Comparison of ENCODE assay signal across 8 cellular contexts in the genomic region with DNA sequence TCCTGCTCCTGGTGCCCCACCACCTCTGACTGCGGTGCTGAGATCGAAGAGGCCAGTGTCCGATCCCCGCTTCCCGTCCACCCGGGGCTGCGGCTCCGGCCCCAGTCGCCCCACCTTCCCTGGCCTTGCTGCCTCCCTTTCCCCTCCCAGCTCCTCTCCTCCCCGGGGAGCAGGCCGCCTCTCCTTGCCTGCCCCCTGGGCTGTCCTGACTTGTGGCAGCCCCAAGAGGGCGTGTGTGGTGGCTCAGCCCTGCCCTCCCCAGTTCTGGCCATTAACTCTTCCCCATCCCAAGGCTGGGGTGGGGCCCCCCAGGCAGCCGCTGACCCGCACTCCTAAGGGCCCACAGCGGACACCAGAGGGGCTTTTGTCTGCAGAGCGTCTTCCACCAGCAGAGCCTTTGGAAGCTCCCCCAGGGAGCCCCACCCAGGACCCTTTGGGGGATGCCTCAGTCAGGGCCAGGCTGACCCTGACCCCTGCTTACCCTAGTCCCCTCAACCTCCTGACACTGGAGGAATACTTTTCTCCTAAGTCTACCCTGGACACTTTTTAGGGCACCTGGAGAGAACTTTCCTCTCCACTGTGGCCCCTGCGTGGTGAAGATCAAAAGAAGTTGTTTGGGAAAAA. TPM values are rescaled to one million over a fixed set of nuclear protein-coding genes. Genes with fewer than 3 reads are reported as not detected.
DNase-seq lines count a peak whose midpoint lies in the region; ATAC-seq and TF ChIP-seq lines count a peak whose summit lies in the region.

No MANE protein-coding gene starts in this region.

- TF ChIP-seq CTCF in Peyer's patch (IDR thresholded peaks at IDR 0.05) (peak in 4 of 6 experiments; percentile 27 to 41 (median 32)), choroid plexus epithelial cell (conservative IDR thresholded peaks at IDR 0.05; ENCODE audit: low read depth, low read length) (peak; percentile 37), lung (IDR thresholded peaks at IDR 0.05; ENCODE audit: control extremely low read depth, extremely low read depth) (no peak), vagina (IDR thresholded peaks at IDR 0.05) (peak in 1 of 3 experiments; percentile 23)

- TF ChIP-seq POLR2A in Peyer's patch (IDR thresholded peaks at IDR 0.05) (no peak), vagina (IDR thresholded peaks at IDR 0.05) (no peak)

- H3K27ac ChIP-seq in Peyer's patch (peak overlapping the region in 1 of 4 donors; percentile 47), lung (ENCODE audit: low read depth in 1 of 2, low read length in 1 of 2) (peak overlapping the region in 1 of 2 donors; percentile 12), vagina (peak overlapping the region; percentile 40)

- peak; percentile 78 for ATAC-seq in Right ventricle myocardium inferior
- ATAC-seq in HG02763 (IDR thresholded peaks at IDR 0.05; ENCODE audit: unreplicated experiment): peak; percentile 50
- peak; percentile 68 for ATAC-seq in lung (ENCODE audit: insufficient read depth, low FRiP score)

- H3K4me1 ChIP-seq in Peyer's patch: peaks cover 0 to 21% (median 12%) of the 10 kb centered on the region in 4 donors
- H3K4me1 ChIP-seq in lung (ENCODE audit: control insufficient read depth in 2 of 2, insufficient read depth in 2 of 2, low read length in 2 of 2): peaks cover 0 to 12% of the 10 kb centered on the region in 2 donors
- H3K4me1 ChIP-seq in vagina: peaks cover 22% of the 10 kb centered on the region

- intact Hi-C loops in Right ventricle myocardium inferior (cut with DNase I): loop anchor here (2.0 kb wide), 1 partner anchor 128 kb away; no protein-coding TSS in a partner anchor
- intact Hi-C loops in cardiac septum (cut with DNase I): loop anchor here (2.0 kb wide), 1 partner anchor 20 kb away; no protein-coding TSS in a partner anchor
- intact Hi-C loops in vagina (cut with DNase I): no loop called here

- WGBS in lung, 2 donors: 19 to 20% methylated on average over 17 of the region's 17 CpGs

- no peaks in the 10 kb centered on the region for H3K9me3 ChIP-seq in Peyer's patch
- no peaks in the 10 kb centered on the region for H3K9me3 ChIP-seq in lung (ENCODE audit: control insufficient read depth in 2 of 2, insufficient read depth in 1 of 2, low read length in 1 of 2)
- H3K9me3 ChIP-seq in vagina: no peaks in the 10 kb centered on the region

- H3K27me3 ChIP-seq in Peyer's patch (no peaks in the 10 kb centered on the region), lung (ENCODE audit: control insufficient read depth, insufficient read depth) (no peaks in the 10 kb centered on the region), vagina (no peaks in the 10 kb centered on the region)

- H3K36me3 ChIP-seq in Peyer's patch (no peaks in the 10 kb centered on the region), lung (ENCODE audit: control insufficient read depth in 2 of 2, insufficient read depth in 2 of 2, low read length in 2 of 2) (no peaks in the 10 kb centered on the region), vagina (no peaks in the 10 kb centered on the region)

- DNase-seq in Right ventricle myocardium inferior (ENCODE audit: missing footprints) (no peak), cardiac septum (ENCODE audit: low spot score) (no peak), Peyer's patch (peak in 2 of 3 donors; percentile 38 to 60), choroid plexus epithelial cell (ENCODE audit: low read depth) (peak; percentile 16), lung (ENCODE audit: low spot score) (no peak), vagina (ENCODE audit: extremely low spot score in 2 of 2) (no peak), SKM-1 treated with dmso at 0.1 percent for 144 hours (lab: John Stamatoyannopoulos, UW; ENCODE audit: unreplicated experiment) (no peak)

- H3K4me3 ChIP-seq in Peyer's patch (peak overlapping the region; percentile 37 to 59 (median 56)), choroid plexus epithelial cell (ENCODE audit: low read depth, low read length) (no peak overlapping the region), lung (peak overlapping the region; percentile 25), vagina (peak overlapping the region; percentile 48 to 54)

RNA-seq across cellular contexts. Expression of a gene that starts 16.7 kb away (rescaled TPM):
- total RNA-seq in Right ventricle myocardium inferior: 1.6 TPM
- 0.73 TPM for total RNA-seq in cardiac septum
- 1 to 10 TPM in 1 of 4 donors, not detected in 3; 1.2 TPM for total RNA-seq in Peyer's patch
- 1 to 10 TPM in 1 of 2 donors, under 1 TPM in 1; 0.31 to 4.8 TPM for total RNA-seq in lung
- polyA plus RNA-seq in lung: 1 to 10 TPM; 1.5 to 1.8 TPM
- total RNA-seq in vagina: 2.0 TPM

RNA-seq across cellular contexts. Expression of a gene that starts 38.5 kb away (rescaled TPM):
- total RNA-seq in Right ventricle myocardium inferior (6.4 TPM), cardiac septum (2.0 TPM), Peyer's patch (10 to 100 TPM in 3 of 4 donors, 1 to 10 TPM in 1; 4.6 to 19.0 (median 11.2) TPM), lung (10 to 100 TPM; 18.5 to 18.7 TPM), vagina (22.6 TPM)
- polyA plus RNA-seq in lung: 10 to 100 TPM; 10.3 to 14.8 TPM

RNA-seq across cellular contexts. Expression of a gene that starts 50.1 kb away (rescaled TPM):
- total RNA-seq in Right ventricle myocardium inferior (22.4 TPM), cardiac septum (26.7 TPM), Peyer's patch (10 to 100 TPM in 3 of 4 donors, 1 to 10 TPM in 1; 5.1 to 38.8 (median 17.6) TPM), lung (100 to 1,000 TPM in 1 of 2 donors, 10 to 100 TPM in 1; 23.3 to 148 TPM), vagina (53.5 TPM)
- polyA plus RNA-seq in lung: 100 to 1,000 TPM in 1 of 2 donors, 10 to 100 TPM in 1; 61.4 to 155 TPM

RNA-seq across cellular contexts. Expression of a gene that starts 53.6 kb away (rescaled TPM):
- total RNA-seq in Right ventricle myocardium inferior: 58.1 TPM
- total RNA-seq in cardiac septum: 71.6 TPM
- total RNA-seq in Peyer's patch: 10 to 100 TPM; 16.8 to 39.6 (median 19.6) TPM
- 10 to 100 TPM; 10.4 to 46.5 TPM for total RNA-seq in lung
- 10 to 100 TPM; 45.1 to 64.7 TPM for polyA plus RNA-seq in lung
- 45.2 TPM for total RNA-seq in vagina

Comparison
In these comparisons a context has a peak if more than half of its experiments do, and no peak if none do; other contexts are left out.
1. DNase-seq: peak in Peyer's patch (2 of 3) and choroid plexus epithelial cell (single experiment); none in Right ventricle myocardium inferior (single experiment), cardiac septum (single experiment), lung (single experiment), vagina (0 of 2) and SKM-1 treated with dmso at 0.1 percent for 144 hours (single experiment).
2. Peak in every context shown above with its lines, with median percentiles within 50 percentile points of each other: ATAC-seq.